24 cellular contexts compared by ENCODE assay signal in the genomic region with DNA sequence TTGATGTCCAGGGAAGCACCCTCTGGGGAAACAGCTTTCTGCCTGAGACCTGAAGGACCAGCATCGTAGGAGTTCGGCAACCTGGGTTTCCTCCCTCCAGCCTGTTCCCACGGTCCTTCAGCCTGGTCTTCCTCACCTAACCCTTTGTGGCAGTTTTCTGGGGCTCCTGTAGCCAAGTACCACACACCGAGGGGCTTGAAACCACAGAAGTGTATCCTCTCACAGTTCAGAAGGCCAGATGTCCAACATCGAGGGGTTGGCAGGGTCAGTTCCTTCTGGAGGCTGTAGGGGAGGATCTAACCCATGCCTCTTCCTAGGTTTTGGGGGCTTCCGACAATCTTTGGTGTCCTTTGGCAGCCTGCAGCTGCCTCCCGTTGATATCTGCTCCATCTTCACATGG.
"Had no signal": no experiment of that assay in that cellular context is flagged by ENCODE, and none has a peak within 500 bp of the region (broad histone marks: within the 10 kb centered on the region; RNA-seq: fewer than 3 reads in every experiment).

No MANE protein-coding gene starts in this region.

- H3K9me3 ChIP-seq: SK-N-SH had no signal

- H3K27ac ChIP-seq: RWPE1 had no signal

- ATAC-seq: HepG2, Panc1, PC-3 had no signal

- H3K4me3 ChIP-seq: MG63 had no signal

- H3K36me3 ChIP-seq: MG63 had no signal

- H3K9ac ChIP-seq: SK-N-SH had no signal

- DNase-seq: IMR-90, Karpas-422, KG1, MG63, NCI-H1092, NCI-H1105 treated with DMSO at 0.1 percent for 48 hours, NCI-H1417 treated with DMSO at 0.1 percent for 48 hours, NCI-H146, NCI-H187, NCI-H2029, NCI-H2081 treated with DMSO at 0.1 percent for 48 hours, NCI-H2171, NCI-H226, NCI-H446, NCI-H510A, NCI-H524 treated with DMSO at 0.1 percent for 48 hours, NCI-H69, NCI-H774, PC-3, SHP77, SK-N-SH had no signal
